In the genomic region with DNA sequence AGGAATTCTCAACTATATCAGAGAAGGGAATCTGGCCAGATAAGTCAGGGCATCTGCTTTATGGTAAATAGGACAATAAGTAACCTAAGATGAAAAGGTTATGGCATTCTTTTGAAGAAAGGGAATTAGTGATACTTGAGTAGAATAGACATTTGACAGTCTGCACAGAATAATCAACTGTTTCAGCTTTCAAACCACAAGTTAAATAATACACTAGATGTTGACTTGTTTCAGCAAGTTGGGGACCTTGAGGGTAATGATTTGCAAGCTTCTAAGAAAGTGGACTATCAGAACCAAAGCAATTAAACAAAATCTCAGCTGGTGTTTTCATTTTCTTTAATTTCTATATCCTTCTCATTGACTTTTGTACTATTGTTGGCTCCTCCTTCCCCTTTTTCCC, we compare ENCODE assay signal across 17 cellular contexts. TPM values are rescaled to one million over a fixed set of nuclear protein-coding genes. Genes with fewer than 3 reads are reported as not detected.
DNase-seq lines count a peak whose midpoint lies in the region; ATAC-seq lines count a peak whose summit lies in the region.
"Had no signal": no experiment of that assay in that cellular context is flagged by ENCODE, and none has a peak within 500 bp of the region (broad histone marks: within the 10 kb centered on the region; RNA-seq: fewer than 3 reads in every experiment).

No MANE protein-coding gene starts in this region.

- no peak for DNase-seq in stimulated activated CD4-positive, alpha-beta T cell treated with anti-CD3 and anti-CD28 coated beads, Interleukin-12 subunit alpha, Interleukin-12 subunit beta, amount 100 ng/mL, for 4 hours
- DNase-seq in NOMO-1 (lab: John Stamatoyannopoulos, UW; ENCODE audit: unreplicated experiment in 2 of 2), result no peak
- no peak for DNase-seq in left colon
- DNase-seq in activated naive CD4-positive, alpha-beta T cell treated with anti-CD3 and anti-CD28 coated beads, Interleukin-2, amount 10 ng/mL, durations not matched to agents 7 days and 5 days, result no peak
- DNase-seq: activated CD4-positive, alpha-beta T cell treated with anti-CD3 and anti-CD28 coated beads, Interleukin-2, amount 50 U/mL, for 1 hour; activated naive CD4-positive, alpha-beta T cell treated with anti-CD3 and anti-CD28 coated beads for 36 hours; colonic mucosa; foreskin keratinocyte; NCI-H187 treated with DMSO at 0.1 percent for 48 hours had no signal

- no peak overlapping the region for H3K27ac Mint-ChIP-seq in activated naive CD4-positive, alpha-beta T cell treated with anti-CD3 and anti-CD28 coated beads, Interleukin-2, amount 10 ng/mL, durations not matched to agents 7 days and 5 days
- H3K27ac Mint-ChIP-seq: activated naive CD4-positive, alpha-beta T cell treated with anti-CD3 and anti-CD28 coated beads for 36 hours; CD14-positive monocyte; stimulated activated naive CD8-positive, alpha-beta T cell treated with anti-CD3 and anti-CD28 coated beads, Interleukin-15, Interleukin-2, amounts not matched to agents 100 ng/mL and 50 ng/mL, for 24 hours had no signal

- no peaks in the 10 kb centered on the region for H3K9me3 Mint-ChIP-seq in activated naive CD4-positive, alpha-beta T cell treated with anti-CD3 and anti-CD28 coated beads, Interleukin-2, amount 10 ng/mL, durations not matched to agents 7 days and 5 days
- H3K9me3 Mint-ChIP-seq: activated naive CD4-positive, alpha-beta T cell treated with anti-CD3 and anti-CD28 coated beads for 36 hours; stimulated activated naive CD8-positive, alpha-beta T cell treated with anti-CD3 and anti-CD28 coated beads, Interleukin-15, Interleukin-2, amounts not matched to agents 100 ng/mL and 50 ng/mL, for 24 hours had no signal

- CTCF ChIA-PET in activated naive CD4-positive, alpha-beta T cell treated with anti-CD3 and anti-CD28 coated beads, Interleukin-2, amount 10 ng/mL, durations not matched to agents 7 days and 5 days (lab: Charles Lee), result interaction anchor here (0.5 kb wide), 1 partner anchor 196 kb away, joined by 3 read pairs; no protein-coding TSS in a partner anchor

- H3K27me3 Mint-ChIP-seq in activated naive CD4-positive, alpha-beta T cell treated with anti-CD3 and anti-CD28 coated beads, Interleukin-2, amount 10 ng/mL, durations not matched to agents 7 days and 5 days, result no peaks in the 10 kb centered on the region
- H3K27me3 Mint-ChIP-seq: stimulated activated naive CD8-positive, alpha-beta T cell treated with anti-CD3 and anti-CD28 coated beads, Interleukin-15, Interleukin-2, amounts not matched to agents 100 ng/mL and 50 ng/mL, for 24 hours had no signal

- peak; percentile 83 for ATAC-seq in GM18511 (IDR thresholded peaks at IDR 0.05; ENCODE audit: unreplicated experiment)
- ATAC-seq in GM21423 (IDR thresholded peaks at IDR 0.05; ENCODE audit: unreplicated experiment), result peak; percentile 76
- ATAC-seq in HG02973 (IDR thresholded peaks at IDR 0.05; ENCODE audit: unreplicated experiment), result peak; percentile 67
- ATAC-seq in HG03571 (IDR thresholded peaks at IDR 0.05; ENCODE audit: unreplicated experiment), result peak; percentile 91
- ATAC-seq in left colon, result no peak
- ATAC-seq: A549, foreskin keratinocyte, left lobe of liver had no signal

- no peak overlapping the region for H3K4me3 Mint-ChIP-seq in activated naive CD4-positive, alpha-beta T cell treated with anti-CD3 and anti-CD28 coated beads, Interleukin-2, amount 10 ng/mL, durations not matched to agents 7 days and 5 days
- H3K4me3 Mint-ChIP-seq: activated naive CD4-positive, alpha-beta T cell treated with anti-CD3 and anti-CD28 coated beads for 36 hours; CD14-positive monocyte; stimulated activated naive CD8-positive, alpha-beta T cell treated with anti-CD3 and anti-CD28 coated beads, Interleukin-15, Interleukin-2, amounts not matched to agents 100 ng/mL and 50 ng/mL, for 24 hours had no signal

- H3K36me3 Mint-ChIP-seq in activated naive CD4-positive, alpha-beta T cell treated with anti-CD3 and anti-CD28 coated beads, Interleukin-2, amount 10 ng/mL, durations not matched to agents 7 days and 5 days, result peaks cover 54% of the 10 kb centered on the region

- intact Hi-C loops in left colon (cut with DNase I, micrococcal nuclease), result no loop called here

- no peaks in the 10 kb centered on the region for H3K4me1 Mint-ChIP-seq in activated naive CD4-positive, alpha-beta T cell treated with anti-CD3 and anti-CD28 coated beads, Interleukin-2, amount 10 ng/mL, durations not matched to agents 7 days and 5 days
- H3K4me1 Mint-ChIP-seq: CD14-positive monocyte had no signal

RNA-seq across cellular contexts. Expression of a gene that starts 54.5 kb away (rescaled TPM):
- total RNA-seq in left colon, result 10 to 100 TPM; 14.9 to 19.7 TPM
